Comparison of ENCODE assay signal across 12 cellular contexts in genomic region chr17:836154-836553, GRCh38. TPM values are rescaled to one million over a fixed set of nuclear protein-coding genes. Genes with fewer than 3 reads are reported as not detected.
DNase-seq lines count a peak whose midpoint lies in the region; FAIRE-seq and TF ChIP-seq lines count a peak whose summit lies in the region.
"Had no signal": no experiment of that assay in that cellular context is flagged by ENCODE, and none has a peak within 500 bp of the region (broad histone marks: within the 10 kb centered on the region; RNA-seq: fewer than 3 reads in every experiment).

No MANE protein-coding gene starts in this region.

- peak overlapping the region; percentile 87 for H3K27ac ChIP-seq in ectodermal cell (ENCODE audit: insufficient read depth, low read depth, low read length, poor library complexity, severe bottlenecking)
- H3K27ac ChIP-seq in muscle layer of colon (ENCODE audit: low read depth, low read length) = peak overlapping the region; percentile 76
- peak overlapping the region in 2 of 8 donors; percentile 11 to 24 for H3K27ac ChIP-seq in spleen

- intact Hi-C loops in spleen (cut with DNase I; ENCODE audit: low total_unique reads) = no loop called here

- DNase-seq in AG08396 (ENCODE audit: low spot score) (peak; percentile 31), HTR-8/SVneo (ENCODE audit: insufficient read length, low spot score) (peak; percentile 60), pons (ENCODE audit: low spot score) (no peak), iPS-NIHi7 (ENCODE audit: extremely low spot score) (no peak), spleen (no peak), NCI-H345 treated with DMSO at 0.1 percent for 48 hours (lab: John Stamatoyannopoulos, UW; ENCODE audit: unreplicated experiment) (no peak)
- DNase-seq: activated CD8-positive, alpha-beta memory T cell treated with anti-CD3 and anti-CD28 coated beads for 24 hours; activated naive CD4-positive, alpha-beta T cell treated with anti-CD3 and anti-CD28 coated beads, Interleukin-2, amount 50 U/mL, for 16 hours had no signal

- H3K4me1 ChIP-seq in ectodermal cell (ENCODE audit: control insufficient read depth, insufficient read depth, low read length) = peaks cover 6% of the 10 kb centered on the region
- peaks cover 8% of the 10 kb centered on the region for H3K4me1 ChIP-seq in muscle layer of colon (ENCODE audit: insufficient read depth, low read length)
- no peaks in the 10 kb centered on the region for H3K4me1 ChIP-seq in spleen
- H3K4me1 ChIP-seq: HAP-1 had no signal

- 65 to 75% methylated on average over 9 of the region's 9 CpGs for WGBS in ectodermal cell, 2 experiments
- WGBS in spleen, 5 donors = 76 to 94% (median 92%) methylated on average over 9 of the region's 9 CpGs

- TF ChIP-seq CTCF in spleen (IDR thresholded peaks at IDR 0.05 in 8 of 11, conservative IDR thresholded peaks at IDR 0.05 in 3 of 11) = no peak

- H3K9me3 ChIP-seq in ectodermal cell (ENCODE audit: control insufficient read depth, low read length) (no peaks in the 10 kb centered on the region), muscle layer of colon (ENCODE audit: low read length) (no peaks in the 10 kb centered on the region), spleen (peaks cover 0 to 10% (median 0%) of the 10 kb centered on the region in 8 donors)

- H3K4me3 ChIP-seq in ectodermal cell (ENCODE audit: insufficient read depth, low read depth, low read length) = no peak overlapping the region
- no peak overlapping the region for H3K4me3 ChIP-seq in muscle layer of colon (ENCODE audit: low read depth in 1 of 2, low read length in 2 of 2)
- no peak overlapping the region for H3K4me3 ChIP-seq in spleen
- H3K4me3 ChIP-seq: BLaER1 treated with 17β-estradiol and CSF1 and Interleukin-3, amounts not matched to agents 10 nM and 100 nM; HAP-1 had no signal

- H3K27me3 ChIP-seq in ectodermal cell (ENCODE audit: control insufficient read depth, insufficient read depth, low read length, poor library complexity, severe bottlenecking) = no peaks in the 10 kb centered on the region
- no peaks in the 10 kb centered on the region for H3K27me3 ChIP-seq in muscle layer of colon (ENCODE audit: control insufficient read depth in 1 of 2, insufficient read depth in 2 of 2, low read length in 2 of 2)
- H3K27me3 ChIP-seq in spleen (replicated peaks in 1 of 7) = no peaks in the 10 kb centered on the region
- H3K27me3 ChIP-seq: BLaER1 treated with 17β-estradiol and CSF1 and Interleukin-3, amounts not matched to agents 10 nM and 100 nM had no signal

- TF ChIP-seq POLR2A in spleen (IDR thresholded peaks at IDR 0.05) = no peak

- H3K36me3 ChIP-seq in ectodermal cell (ENCODE audit: control insufficient read depth, insufficient read depth, low read length) (no peaks in the 10 kb centered on the region), muscle layer of colon (ENCODE audit: insufficient read depth, low read length) (peaks cover 3% of the 10 kb centered on the region), spleen (no peaks in the 10 kb centered on the region)
- H3K36me3 ChIP-seq: HAP-1 had no signal

- no peak overlapping the region for H3K9ac ChIP-seq in muscle layer of colon (ENCODE audit: low read length)
- H3K9ac ChIP-seq: BLaER1 treated with 17β-estradiol and CSF1 and Interleukin-3, amounts not matched to agents 10 nM and 100 nM had no signal

- peak; percentile 83 for FAIRE-seq in HTR-8/SVneo (lab: Jason Lieb, UNC)

RNA-seq across cellular contexts. Expression of gene MRM3, which starts 54.0 kb away (rescaled TPM):
- 21.4 TPM for polyA plus RNA-seq in ectodermal cell (2013, experiment 1 of 4)
- polyA plus RNA-seq in ectodermal cell (2013, experiment 2 of 4) = 19.7 TPM
- polyA plus RNA-seq in ectodermal cell (2013, experiment 3 of 4) = 12.6 TPM
- 16.2 TPM for polyA plus RNA-seq in ectodermal cell (2013, experiment 4 of 4)
- 10 to 100 TPM; 14.0 to 23.1 (median 17.5) TPM for total RNA-seq in spleen
- polyA plus RNA-seq in spleen = 10 to 100 TPM; 13.5 to 16.9 (median 15.1) TPM

RNA-seq across cellular contexts. Expression of gene GLOD4, which starts 54.1 kb away (rescaled TPM):
- polyA plus RNA-seq in ectodermal cell (2013, experiment 1 of 4) = 90.3 TPM
- polyA plus RNA-seq in ectodermal cell (2013, experiment 2 of 4) = 94.1 TPM
- 57.1 TPM for polyA plus RNA-seq in ectodermal cell (2013, experiment 3 of 4)
- 62.1 TPM for polyA plus RNA-seq in ectodermal cell (2013, experiment 4 of 4)
- total RNA-seq in spleen = 10 to 100 TPM; 38.6 to 69.7 (median 54.4) TPM
- 10 to 100 TPM; 41.9 to 54.6 (median 43.3) TPM for polyA plus RNA-seq in spleen

Comparison
In these comparisons a context has a peak if more than half of its experiments do, and no peak if none do; other contexts are left out.
1. DNase-seq: peak in AG08396 (single experiment) and HTR-8/SVneo (single experiment); none in pons (single experiment), iPS-NIHi7 (single experiment), spleen (single experiment) and NCI-H345 treated with DMSO at 0.1 percent for 48 hours (single experiment).